Comparison of ENCODE assay signal across 8 cellular contexts in the genomic region with DNA sequence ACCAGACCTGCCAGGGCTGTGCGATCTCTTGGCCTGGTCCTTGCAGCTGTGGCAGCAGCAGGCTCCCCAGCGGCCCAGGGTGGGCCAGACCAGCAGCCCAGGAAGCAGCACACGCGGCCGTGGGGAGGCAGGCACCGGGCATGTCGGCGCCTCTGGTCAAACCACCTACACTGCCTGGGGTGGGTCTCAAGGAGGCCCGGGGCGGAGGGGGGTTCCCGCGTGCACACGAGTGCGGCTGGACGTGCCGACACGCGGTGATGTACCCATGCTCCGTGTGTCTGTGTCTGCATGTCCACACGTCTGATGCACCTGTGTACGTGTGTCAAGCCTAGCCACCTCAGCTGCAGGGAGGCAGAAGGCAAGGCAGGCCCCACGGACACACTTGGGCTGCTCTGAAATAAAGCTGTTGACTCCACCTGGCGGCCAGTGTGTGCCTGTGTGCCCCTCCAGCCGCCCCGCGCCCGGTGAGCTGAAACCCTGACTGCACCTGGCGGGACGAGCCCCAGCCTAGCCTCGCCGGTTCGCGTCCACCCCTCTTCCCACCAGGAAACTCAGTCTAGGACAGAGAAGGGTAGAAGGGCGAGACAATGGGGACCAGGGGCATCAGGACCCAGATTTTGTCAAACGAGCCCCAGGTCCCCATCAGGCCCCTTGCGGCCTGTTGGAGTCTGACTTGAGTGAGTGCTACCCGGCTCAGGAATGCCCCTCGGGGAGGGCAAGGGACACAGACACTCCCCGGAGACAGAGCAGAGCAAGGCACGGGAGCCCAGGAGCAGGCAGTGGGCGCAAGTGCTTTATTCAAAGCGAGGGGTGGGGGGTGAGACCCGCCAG. TPM values are rescaled to one million over a fixed set of nuclear protein-coding genes. Genes with fewer than 3 reads are reported as not detected.
DNase-seq lines count a peak whose midpoint lies in the region; ATAC-seq and TF ChIP-seq lines count a peak whose summit lies in the region.

No MANE protein-coding gene starts in this region.

- TF ChIP-seq CTCF in heart left ventricle (IDR thresholded peaks at IDR 0.05), result peak; percentile 47 to 69 (median 62)

- H3K27me3 Mint-ChIP-seq in activated naive CD4-positive, alpha-beta T cell treated with anti-CD3 and anti-CD28 coated beads, Interleukin-2, amount 10 ng/mL, durations not matched to agents 7 days and 5 days, result no peaks in the 10 kb centered on the region

- no peaks in the 10 kb centered on the region for H3K4me1 Mint-ChIP-seq in activated naive CD4-positive, alpha-beta T cell treated with anti-CD3 and anti-CD28 coated beads, Interleukin-2, amount 10 ng/mL, durations not matched to agents 7 days and 5 days

- H3K36me3 Mint-ChIP-seq in activated naive CD4-positive, alpha-beta T cell treated with anti-CD3 and anti-CD28 coated beads, Interleukin-2, amount 10 ng/mL, durations not matched to agents 7 days and 5 days, result peaks cover 3% of the 10 kb centered on the region

- H3K27ac ChIP-seq in SJSA1, result no peak overlapping the region
- H3K27ac ChIP-seq in heart left ventricle, result no peak overlapping the region

- H3K36me3 ChIP-seq in SJSA1 (peaks cover 39% of the 10 kb centered on the region), heart left ventricle (peaks cover 0 to 39% (median 11%) of the 10 kb centered on the region in 9 donors)

- DNase-seq in ELR (ENCODE audit: low read depth) (peak; percentile 59), M059J (ENCODE audit: low read depth) (peak; percentile 63), SJSA1 (ENCODE audit: low read depth in 1 of 2, low spot score in 2 of 2) (peak; percentile 51 to 77), heart left ventricle (peak in 4 of 5 donors; percentile 65 to 81 (median 73)), sciatic nerve (ENCODE audit: low spot score) (peak; percentile 82)
- peak; percentile 79 for DNase-seq in activated naive CD4-positive, alpha-beta T cell treated with anti-CD3 and anti-CD28 coated beads, Interleukin-2, amount 10 ng/mL, durations not matched to agents 7 days and 5 days

- H3K4me3 ChIP-seq in SJSA1, result no peak overlapping the region
- no peak overlapping the region for H3K4me3 ChIP-seq in heart left ventricle

- peak; percentile 65 to 82 (median 66) for ATAC-seq in heart left ventricle
- ATAC-seq in sciatic nerve, result peak; percentile 72
- ATAC-seq in HG03520 (IDR thresholded peaks at IDR 0.05; ENCODE audit: unreplicated experiment), result no peak
- no peak for ATAC-seq in GM18873 (IDR thresholded peaks at IDR 0.05; ENCODE audit: low FRiP score, unreplicated experiment)

- CTCF ChIA-PET in activated naive CD4-positive, alpha-beta T cell treated with anti-CD3 and anti-CD28 coated beads, Interleukin-2, amount 10 ng/mL, durations not matched to agents 7 days and 5 days (lab: Charles Lee), result interaction anchor here (0.6 to 2.8 kb wide), 8 partner anchors 9 to 309 kb away, joined by 3 to 49 read pairs (median 4); no protein-coding TSS in a partner anchor

- WGBS in heart left ventricle, 4 donors, result 37 to 44% (median 40%) methylated on average over 30 to 43 of the region's 43 CpGs

- H3K4me1 ChIP-seq in SJSA1 (replicated peaks), result peaks cover 13% of the 10 kb centered on the region
- H3K4me1 ChIP-seq in heart left ventricle, result peaks cover 0 to 15% (median 7%) of the 10 kb centered on the region in 12 donors

- no peak overlapping the region for H3K4me3 Mint-ChIP-seq in activated naive CD4-positive, alpha-beta T cell treated with anti-CD3 and anti-CD28 coated beads, Interleukin-2, amount 10 ng/mL, durations not matched to agents 7 days and 5 days

- no peak for TF ChIP-seq POLR2A in heart left ventricle (IDR thresholded peaks at IDR 0.05)

- peaks cover 6% of the 10 kb centered on the region; the same call in 1 of the 2 replicates for H3K9me3 ChIP-seq in SJSA1 (replicated peaks)
- no peaks in the 10 kb centered on the region for H3K9me3 ChIP-seq in heart left ventricle

- H3K27me3 ChIP-seq in SJSA1 (replicated peaks), result no peaks in the 10 kb centered on the region
- H3K27me3 ChIP-seq in heart left ventricle, result peaks cover 0 to 4% (median 0%) of the 10 kb centered on the region in 9 donors

- peaks cover 2% of the 10 kb centered on the region for H3K9me3 Mint-ChIP-seq in activated naive CD4-positive, alpha-beta T cell treated with anti-CD3 and anti-CD28 coated beads, Interleukin-2, amount 10 ng/mL, durations not matched to agents 7 days and 5 days

- intact Hi-C loops in heart left ventricle (cut with DNase I) (loop anchor here (1.0 to 10.0 kb wide), 8 partner anchors 169 to 307 kb away; a partner anchor contains a TSS), sciatic nerve (cut with DNase I) (loop anchor here (5.0 kb wide), 1 partner anchor 170 kb away; no protein-coding TSS in a partner anchor)

- H3K27ac Mint-ChIP-seq in activated naive CD4-positive, alpha-beta T cell treated with anti-CD3 and anti-CD28 coated beads, Interleukin-2, amount 10 ng/mL, durations not matched to agents 7 days and 5 days, result no peak overlapping the region

RNA-seq across cellular contexts. Expression of a gene that starts 11.6 kb away (rescaled TPM):
- 0.62 TPM in 1 of 2 replicates, not detected in the other for total RNA-seq in M059J (2014; rRNA removed; shearing (Covaris generic))
- 0.53 and 1.5 TPM in 2 replicates for total RNA-seq in SJSA1 (2014; rRNA removed; shearing (Covaris generic))
- total RNA-seq in heart left ventricle, result 10 to 100 TPM in 1 of 9 donors, 1 to 10 TPM in 5, under 1 TPM in 3; 0.81 to 12.2 (median 3.7) TPM
- 1 to 10 TPM in 1 of 2 donors, under 1 TPM in 1; 0.47 to 6.2 TPM for polyA plus RNA-seq in heart left ventricle
- 12.5 TPM for total RNA-seq in sciatic nerve

RNA-seq across cellular contexts. Expression of a gene that starts 15.9 kb away (rescaled TPM):
- 13.9 and 15.3 TPM in 2 replicates for total RNA-seq in M059J (2014; rRNA removed; shearing (Covaris generic))
- total RNA-seq in SJSA1 (2014; rRNA removed; shearing (Covaris generic)), result 41.1 and 44.8 TPM in 2 replicates
- total RNA-seq in heart left ventricle, result 10 to 100 TPM; 28.7 to 56.3 (median 34.1) TPM
- 10 to 100 TPM; 20.1 to 59.5 TPM for polyA plus RNA-seq in heart left ventricle
- 74.7 TPM for total RNA-seq in sciatic nerve

RNA-seq across cellular contexts. Expression of a gene that starts 16.6 kb away (rescaled TPM):
- total RNA-seq in M059J (2014; rRNA removed; shearing (Covaris generic)), result 23.6 and 40.3 TPM in 2 replicates
- total RNA-seq in SJSA1 (2014; rRNA removed; shearing (Covaris generic)), result 27.3 and 35.1 TPM in 2 replicates
- total RNA-seq in heart left ventricle (10 to 100 TPM in 4 of 9 donors, 1 to 10 TPM in 5; 6.8 to 17.7 (median 9.7) TPM), sciatic nerve (11.3 TPM)
- 10 to 100 TPM; 16.0 to 16.2 TPM for polyA plus RNA-seq in heart left ventricle

RNA-seq across cellular contexts. Expression of a gene that starts 18.2 kb away (rescaled TPM):
- 42.8 and 59.5 TPM in 2 replicates for total RNA-seq in M059J (2014; rRNA removed; shearing (Covaris generic))
- 92.1 and 96.6 TPM in 2 replicates for total RNA-seq in SJSA1 (2014; rRNA removed; shearing (Covaris generic))
- total RNA-seq in heart left ventricle (10 to 100 TPM; 23.3 to 43.9 (median 33.2) TPM), sciatic nerve (50.5 TPM)
- polyA plus RNA-seq in heart left ventricle, result 10 to 100 TPM; 38.7 to 53.6 TPM

RNA-seq across cellular contexts. Expression of a gene that starts 32.6 kb away (rescaled TPM):
- total RNA-seq in M059J (2014; rRNA removed; shearing (Covaris generic)), result 74.7 and 87.4 TPM in 2 replicates
- total RNA-seq in SJSA1 (2014; rRNA removed; shearing (Covaris generic)), result 66.7 and 81.0 TPM in 2 replicates
- total RNA-seq in heart left ventricle (10 to 100 TPM; 46.8 to 91.3 (median 67.6) TPM), sciatic nerve (111 TPM)
- polyA plus RNA-seq in heart left ventricle, result 100 to 1,000 TPM in 1 of 2 donors, 10 to 100 TPM in 1; 81.7 to 117 TPM

Comparison
In these comparisons a context has a peak if more than half of its experiments do, and no peak if none do; other contexts are left out.
1. ATAC-seq: peak in heart left ventricle (4 of 4) and sciatic nerve (single experiment); none in HG03520 (single experiment) and GM18873 (single experiment).
2. Peak in every context shown above with its lines, with median percentiles within 50 percentile points of each other: DNase-seq.